31 cellular contexts compared by ENCODE assay signal in the genomic region with DNA sequence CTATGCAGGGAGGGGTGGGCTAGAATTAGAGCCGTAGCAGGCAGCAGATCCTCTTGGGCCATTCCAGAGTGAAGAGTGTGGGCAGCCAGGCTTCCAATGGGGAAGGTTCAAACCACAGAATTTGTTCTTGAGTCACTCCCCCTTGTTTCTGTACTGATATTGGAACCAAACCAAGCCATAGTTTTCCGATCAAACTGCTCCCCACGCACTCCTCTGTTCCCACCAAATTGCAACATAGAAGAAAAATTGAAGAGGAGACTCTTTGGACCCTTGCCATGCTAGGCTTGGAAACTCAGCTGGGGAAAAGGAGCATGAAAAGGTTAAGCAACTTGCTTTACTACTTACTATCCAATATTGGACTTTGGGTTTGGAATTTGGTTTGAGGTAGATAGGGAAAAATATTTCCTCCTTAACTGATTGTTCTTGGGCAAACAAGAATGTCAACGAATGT.
DNase-seq lines count a peak whose midpoint lies in the region; ATAC-seq, FAIRE-seq and TF ChIP-seq lines count a peak whose summit lies in the region.
"Had no signal": no experiment of that assay in that cellular context is flagged by ENCODE, and none has a peak within 500 bp of the region (broad histone marks: within the 10 kb centered on the region; RNA-seq: fewer than 3 reads in every experiment).

No MANE protein-coding gene starts in this region.

- H3K27me3 ChIP-seq in Caco-2 (replicated peaks; ENCODE audit: control insufficient read depth, insufficient read depth, low read length) (no peaks in the 10 kb centered on the region), pancreas (no peaks in the 10 kb centered on the region)
- H3K27me3 ChIP-seq: SJSA1, vagina had no signal

- no peak overlapping the region for H3K27ac ChIP-seq in pancreas
- H3K27ac ChIP-seq: C4-2B, epithelial cell of prostate, SJSA1, skin epidermis, vagina had no signal

- H3K4me1 Mint-ChIP-seq in Caco-2 (ENCODE audit: low read depth, unreplicated experiment), result peaks cover 34% of the 10 kb centered on the region
- H3K4me1 Mint-ChIP-seq: activated CD4-positive, alpha-beta T cell treated with anti-CD3 and anti-CD28 coated beads, Interleukin-2, amount 10 ng/mL, durations not matched to agents 7 days and 5 days; activated T-helper 17 cell treated with anti-CD3 and anti-CD28 coated beads, Interleukin-2, amount 50 U/mL, for 72 hours; central memory CD8-positive, alpha-beta T cell; T-helper 17 cell had no signal

- H3K4me3 Mint-ChIP-seq in Caco-2 (ENCODE audit: unreplicated experiment), result peak overlapping the region; percentile 49
- H3K4me3 Mint-ChIP-seq: activated CD4-positive, alpha-beta T cell treated with anti-CD3 and anti-CD28 coated beads, Interleukin-2, amount 10 ng/mL, durations not matched to agents 7 days and 5 days; activated T-helper 17 cell treated with anti-CD3 and anti-CD28 coated beads, Interleukin-2, amount 50 U/mL, for 72 hours; central memory CD8-positive, alpha-beta T cell; naive B cell; stimulated activated memory B cell treated with anti-CD40 and anti-IgM and Interleukin-4, amounts not matched to agents 10 μg/mL and 1 μg/mL and 100 μg/mL, for 72 hours; T-helper 17 cell had no signal

- peaks cover 11% of the 10 kb centered on the region for H3K9me3 Mint-ChIP-seq in Caco-2 (ENCODE audit: unreplicated experiment)
- H3K9me3 Mint-ChIP-seq: activated CD4-positive, alpha-beta T cell treated with anti-CD3 and anti-CD28 coated beads, Interleukin-2, amount 10 ng/mL, durations not matched to agents 7 days and 5 days; activated T-helper 17 cell treated with anti-CD3 and anti-CD28 coated beads, Interleukin-2, amount 50 U/mL, for 72 hours; central memory CD8-positive, alpha-beta T cell; naive B cell; stimulated activated memory B cell treated with anti-CD40 and anti-IgM and Interleukin-4, amounts not matched to agents 10 μg/mL and 1 μg/mL and 100 μg/mL, for 72 hours had no signal

- H3K36me3 Mint-ChIP-seq in Caco-2 (ENCODE audit: insufficient read depth, unreplicated experiment), result peaks cover 11% of the 10 kb centered on the region
- H3K36me3 Mint-ChIP-seq: naive B cell; stimulated activated memory B cell treated with anti-CD40 and anti-IgM and Interleukin-4, amounts not matched to agents 10 μg/mL and 1 μg/mL and 100 μg/mL, for 72 hours had no signal

- intact Hi-C loops in Caco-2 (cut with micrococcal nuclease; ENCODE audit: unreplicated experiment) (loop anchor here (1.0 to 10.0 kb wide), 6 partner anchors 14 to 256 kb away; no protein-coding TSS in a partner anchor), pancreas (cut with DNase I) (no loop called here)

- peak; percentile 52 to 60 for DNase-seq in Caco-2
- peak; percentile 81 for DNase-seq in astrocyte of the spinal cord (ENCODE audit: low read depth, low spot score)
- peak; percentile 64 for DNase-seq in fibroblast of villous mesenchyme (ENCODE audit: low read depth)
- no peak for DNase-seq in pancreas
- no peak for DNase-seq in NCI-H1417 (lab: John Stamatoyannopoulos, UW)
- DNase-seq in central memory CD4-positive, alpha-beta T cell, result no peak
- DNase-seq in activated T-cell treated with anti-CD3 and anti-CD28 coated beads for 4 hours, result no peak
- DNase-seq: ACHN; activated CD4-positive, alpha-beta T cell treated with anti-CD3 and anti-CD28 coated beads, Interleukin-2, amount 10 ng/mL, durations not matched to agents 7 days and 5 days; EL; kidney; mesenchymal stem cell; naive B cell; NCI-H1092 treated with DMSO at 0.1 percent for 48 hours; NCI-H2081 treated with DMSO at 0.1 percent for 48 hours; NCI-H510A; posterior cingulate gyrus; stimulated activated CD4-positive, alpha-beta T cell treated with anti-CD3 and anti-CD28 coated beads, Interleukin-2, amount 100 ng/mL, for 24 hours; T-helper 17 cell had no signal

- H3K27me3 Mint-ChIP-seq in Caco-2 (ENCODE audit: insufficient read depth, unreplicated experiment), result no peaks in the 10 kb centered on the region
- H3K27me3 Mint-ChIP-seq: activated CD4-positive, alpha-beta T cell treated with anti-CD3 and anti-CD28 coated beads, Interleukin-2, amount 10 ng/mL, durations not matched to agents 7 days and 5 days; central memory CD8-positive, alpha-beta T cell; naive B cell; stimulated activated memory B cell treated with anti-CD40 and anti-IgM and Interleukin-4, amounts not matched to agents 10 μg/mL and 1 μg/mL and 100 μg/mL, for 72 hours had no signal

- POLR2A ChIA-PET in Caco-2 (lab: Charles Lee), result no interaction called here

- ATAC-seq in pancreas (peak in 3 of 4 donors; percentile 8 to 44 (median 37)), SK-N-SH treated with all-trans-retinoic acid at 6 μM for 48 hours (no peak)
- ATAC-seq: activated T-helper 17 cell treated with anti-CD3 and anti-CD28 coated beads, Interleukin-2, amount 50 U/mL, for 72 hours; HCT116; Panc1; stimulated activated memory B cell treated with anti-CD40 and anti-IgM and Interleukin-4, amounts not matched to agents 10 μg/mL and 1 μg/mL and 100 μg/mL, for 72 hours; T-helper 17 cell had no signal

- no peaks in the 10 kb centered on the region for H3K36me3 ChIP-seq in Caco-2 (ENCODE audit: control insufficient read depth, insufficient read depth, low read length)
- no peaks in the 10 kb centered on the region for H3K36me3 ChIP-seq in pancreas
- H3K36me3 ChIP-seq: SJSA1, vagina had no signal

- H3K9me3 ChIP-seq in Caco-2 (peaks cover 6% of the 10 kb centered on the region; the same call in 1 of the 2 replicates), pancreas (no peaks in the 10 kb centered on the region)
- H3K9me3 ChIP-seq: SJSA1, vagina had no signal

- peak overlapping the region; percentile 89 for H3K27ac Mint-ChIP-seq in Caco-2 (ENCODE audit: unreplicated experiment)
- H3K27ac Mint-ChIP-seq: activated CD4-positive, alpha-beta T cell treated with anti-CD3 and anti-CD28 coated beads, Interleukin-2, amount 10 ng/mL, durations not matched to agents 7 days and 5 days; activated T-helper 17 cell treated with anti-CD3 and anti-CD28 coated beads, Interleukin-2, amount 50 U/mL, for 72 hours; stimulated activated memory B cell treated with anti-CD40 and anti-IgM and Interleukin-4, amounts not matched to agents 10 μg/mL and 1 μg/mL and 100 μg/mL, for 72 hours; T-helper 17 cell had no signal

- 67 to 75% methylated on average over 4 of the region's 4 CpGs for WGBS in pancreas, 2 donors

- TF ChIP-seq CTCF in Caco-2 (IDR thresholded peaks at IDR 0.05; ENCODE audit: insufficient read depth in 1 of 2, low read depth in 1 of 2, low read length in 1 of 2, severe bottlenecking in 1 of 2, unreplicated experiment in 1 of 2), result no peak
- TF ChIP-seq CTCF in astrocyte of the spinal cord (IDR thresholded peaks at IDR 0.05; ENCODE audit: low read depth, low read length), result no peak
- TF ChIP-seq CTCF in fibroblast of villous mesenchyme (IDR thresholded peaks at IDR 0.05; ENCODE audit: insufficient read depth, low read depth, low read length), result no peak
- TF ChIP-seq CTCF in pancreas (IDR thresholded peaks at IDR 0.05), result no peak

- no TSS peak for BruUV-seq in Caco-2 (replicated peaks; lab: Mats Ljungman, UMichigan)

- peaks cover 33% of the 10 kb centered on the region for H3K4me1 ChIP-seq in Caco-2
- peaks cover 0 to 5% (median 0%) of the 10 kb centered on the region in 3 donors for H3K4me1 ChIP-seq in pancreas
- H3K4me1 ChIP-seq: SJSA1, vagina had no signal

- no peak for FAIRE-seq in pancreas (lab: Jason Lieb, UNC)
- FAIRE-seq: D721Med, kidney had no signal

- H3K4me3 ChIP-seq in Caco-2 (ENCODE audit: low read depth, low read length) (no peak overlapping the region), astrocyte of the spinal cord (ENCODE audit: low read depth, low read length) (no peak overlapping the region), fibroblast of villous mesenchyme (ENCODE audit: low read depth, low read length) (no peak overlapping the region), pancreas (no peak overlapping the region)
- H3K4me3 ChIP-seq: SJSA1, skin epidermis, vagina had no signal

- CTCF ChIA-PET in Caco-2 (lab: Charles Lee), result interaction anchor here (0.9 to 1.5 kb wide), 4 partner anchors 31 to 255 kb away, joined by 3 to 8 read pairs (median 4); no protein-coding TSS in a partner anchor

- in situ Hi-C loops in astrocyte of the spinal cord (cut with HindIII; ENCODE audit: low sequenced_read_pairs), result no loop called here

TF ChIP-seq in SK-N-SH treated with all-trans-retinoic acid at 6 μM for 48 hours, 23 proteins besides CTCF, POLR2A, EP300 and RAD21 (continues in another document):
- TF ChIP-seq TOX (CRISPR knock-in tag; IDR thresholded peaks at IDR 0.05; ENCODE audit: borderline replicate concordance) (no peak), ZNF565 (CRISPR knock-in tag; conservative IDR thresholded peaks at IDR 0.05; ENCODE audit: low read depth) (no peak), BACH2 (CRISPR knock-in tag; IDR thresholded peaks at IDR 0.05; ENCODE audit: borderline replicate concordance) (no peak)
- TF ChIP-seq, protein P1, sequence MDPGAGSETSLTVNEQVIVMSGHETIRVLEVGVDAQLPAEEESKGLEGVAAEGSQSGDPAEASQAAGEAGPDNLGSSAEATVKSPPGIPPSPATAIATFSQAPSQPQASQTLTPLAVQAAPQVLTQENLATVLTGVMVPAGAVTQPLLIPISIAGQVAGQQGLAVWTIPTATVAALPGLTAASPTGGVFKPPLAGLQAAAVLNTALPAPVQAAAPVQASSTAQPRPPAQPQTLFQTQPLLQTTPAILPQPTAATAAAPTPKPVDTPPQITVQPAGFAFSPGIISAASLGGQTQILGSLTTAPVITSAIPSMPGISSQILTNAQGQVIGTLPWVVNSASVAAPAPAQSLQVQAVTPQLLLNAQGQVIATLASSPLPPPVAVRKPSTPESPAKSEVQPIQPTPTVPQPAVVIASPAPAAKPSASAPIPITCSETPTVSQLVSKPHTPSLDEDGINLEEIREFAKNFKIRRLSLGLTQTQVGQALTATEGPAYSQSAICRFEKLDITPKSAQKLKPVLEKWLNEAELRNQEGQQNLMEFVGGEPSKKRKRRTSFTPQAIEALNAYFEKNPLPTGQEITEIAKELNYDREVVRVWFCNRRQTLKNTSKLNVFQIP (CRISPR knock-in tag; IDR thresholded peaks at IDR 0.05; ENCODE audit: borderline replicate concordance, low read depth), result no peak

Comparison
In these comparisons a context has a peak if more than half of its experiments do, and no peak if none do; other contexts are left out.
1. DNase-seq: peak in Caco-2 (2 of 2), astrocyte of the spinal cord (single experiment) and fibroblast of villous mesenchyme (single experiment); none in pancreas (0 of 6), NCI-H1417 (0 of 3), central memory CD4-positive, alpha-beta T cell (single experiment) and activated T-cell treated with anti-CD3 and anti-CD28 coated beads for 4 hours (single experiment).